Comparison of ENCODE assay signal across 1 cellular context in the genomic region with DNA sequence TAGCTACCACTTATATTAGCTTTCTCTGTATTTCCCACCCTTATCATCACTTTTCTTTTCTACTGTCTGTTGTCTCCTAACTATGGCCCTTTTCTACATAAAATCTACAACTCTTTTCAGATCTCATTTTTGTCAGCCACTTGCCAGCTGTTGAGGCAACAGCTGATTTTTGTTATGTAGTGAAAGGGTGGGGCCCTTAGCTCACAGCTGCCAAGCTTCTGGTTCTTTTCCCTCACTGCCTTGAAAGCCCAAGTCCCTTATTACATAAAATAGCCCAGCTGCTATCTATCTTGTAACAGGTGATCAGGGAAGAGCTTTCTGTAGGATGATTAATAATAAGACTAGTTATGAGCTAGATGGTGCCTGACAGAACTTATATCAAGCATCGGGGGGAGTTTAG.
TF ChIP-seq lines count a peak whose summit lies in the region.

No MANE protein-coding gene starts in this region.

TF ChIP-seq in WTC11, 78 proteins besides CTCF, POLR2A, EP300 and RAD21 (continued from another document):
- TF ChIP-seq PRDM15 (CRISPR knock-in tag; IDR thresholded peaks at IDR 0.05), result no peak
- TF ChIP-seq TEAD1 (CRISPR knock-in tag; IDR thresholded peaks at IDR 0.05), result no peak
- TF ChIP-seq EMX1 (CRISPR knock-in tag; IDR thresholded peaks at IDR 0.05), result no peak
- TF ChIP-seq ZNF121 (CRISPR knock-in tag; IDR thresholded peaks at IDR 0.05), result no peak
- TF ChIP-seq SP1 (CRISPR knock-in tag; conservative IDR thresholded peaks at IDR 0.05), result no peak
